In genomic region chr12:10101042-10101579, GRCh38 we compare ENCODE assay signal across 13 cellular contexts. TPM values are rescaled to one million over a fixed set of nuclear protein-coding genes. Genes with fewer than 3 reads are reported as not detected.
DNase-seq lines count a peak whose midpoint lies in the region; ATAC-seq and TF ChIP-seq lines count a peak whose summit lies in the region.
"Had no signal": no experiment of that assay in that cellular context is flagged by ENCODE, and none has a peak within 500 bp of the region (broad histone marks: within the 10 kb centered on the region; RNA-seq: fewer than 3 reads in every experiment).

No MANE protein-coding gene starts in this region.

- H3K9me3 ChIP-seq in left lung (no peaks in the 10 kb centered on the region), upper lobe of right lung (no peaks in the 10 kb centered on the region), Caco-2 (no peaks in the 10 kb centered on the region)
- H3K9me3 ChIP-seq: colonic mucosa had no signal

- peaks cover 35% of the 10 kb centered on the region for H3K36me3 Mint-ChIP-seq in dendritic cell treated with granulocyte-macrophage colony-stimulating factor and Interleukin-4, amounts not matched to agents 40 ng/mL and 50 ng/mL, for 4 days (ENCODE audit: low read depth)
- no peaks in the 10 kb centered on the region for H3K36me3 Mint-ChIP-seq in Caco-2 (ENCODE audit: insufficient read depth, unreplicated experiment)

- TF ChIP-seq CTCF in left lung (IDR thresholded peaks at IDR 0.05) (no peak), upper lobe of right lung (IDR thresholded peaks at IDR 0.05) (no peak), Caco-2 (IDR thresholded peaks at IDR 0.05; ENCODE audit: insufficient read depth in 1 of 2, low read depth in 1 of 2, low read length in 1 of 2, severe bottlenecking in 1 of 2, unreplicated experiment in 1 of 2) (no peak)

- H3K4me3 ChIP-seq in left lung (no peak overlapping the region), upper lobe of right lung (no peak overlapping the region), Caco-2 (ENCODE audit: low read depth, low read length) (no peak overlapping the region)
- H3K4me3 ChIP-seq: colonic mucosa had no signal

- no TSS peak for BruUV-seq in Caco-2 (replicated peaks; lab: Mats Ljungman, UMichigan)

- peaks cover 49% of the 10 kb centered on the region for H3K4me1 Mint-ChIP-seq in dendritic cell treated with granulocyte-macrophage colony-stimulating factor and Interleukin-4, amounts not matched to agents 40 ng/mL and 50 ng/mL, for 4 days (ENCODE audit: low read depth)
- no peaks in the 10 kb centered on the region for H3K4me1 Mint-ChIP-seq in Caco-2 (ENCODE audit: low read depth, unreplicated experiment)

- peaks cover 6 to 23% of the 10 kb centered on the region in 2 donors for H3K4me1 ChIP-seq in left lung
- peaks cover 12% of the 10 kb centered on the region for H3K4me1 ChIP-seq in upper lobe of right lung
- no peaks in the 10 kb centered on the region for H3K4me1 ChIP-seq in Caco-2
- H3K4me1 ChIP-seq: colonic mucosa had no signal

- H3K36me3 ChIP-seq in left lung, result no peaks in the 10 kb centered on the region
- no peaks in the 10 kb centered on the region for H3K36me3 ChIP-seq in upper lobe of right lung
- H3K36me3 ChIP-seq in Caco-2 (ENCODE audit: control insufficient read depth, insufficient read depth, low read length), result no peaks in the 10 kb centered on the region
- H3K36me3 ChIP-seq: colonic mucosa had no signal

- H3K4me3 Mint-ChIP-seq in dendritic cell treated with granulocyte-macrophage colony-stimulating factor and Interleukin-4, amounts not matched to agents 40 ng/mL and 50 ng/mL, for 4 days, result no peak overlapping the region
- no peak overlapping the region for H3K4me3 Mint-ChIP-seq in Caco-2 (ENCODE audit: unreplicated experiment)
- H3K4me3 Mint-ChIP-seq: activated T-cell treated with anti-CD3 and anti-CD28 coated beads, Interleukin-2, amount 50 U/mL, for 4 hours had no signal

- H3K27ac ChIP-seq in left lung, result no peak overlapping the region
- H3K27ac ChIP-seq in upper lobe of right lung, result peak overlapping the region; percentile 6
- H3K27ac ChIP-seq: 22Rv1, colonic mucosa, KMS-11 had no signal

- peaks cover 9% of the 10 kb centered on the region for H3K9me3 Mint-ChIP-seq in dendritic cell treated with granulocyte-macrophage colony-stimulating factor and Interleukin-4, amounts not matched to agents 40 ng/mL and 50 ng/mL, for 4 days
- peaks cover 11% of the 10 kb centered on the region for H3K9me3 Mint-ChIP-seq in Caco-2 (ENCODE audit: unreplicated experiment)

- peak; percentile 42 for ATAC-seq in left lung
- ATAC-seq in upper lobe of right lung, result peak; percentile 31
- ATAC-seq: activated T-cell treated with anti-CD3 and anti-CD28 coated beads, Interleukin-2, amount 50 U/mL, for 4 hours had no signal

- peak overlapping the region; percentile 83 for H3K27ac Mint-ChIP-seq in dendritic cell treated with granulocyte-macrophage colony-stimulating factor and Interleukin-4, amounts not matched to agents 40 ng/mL and 50 ng/mL, for 4 days
- no peak overlapping the region for H3K27ac Mint-ChIP-seq in Caco-2 (ENCODE audit: unreplicated experiment)

- intact Hi-C loops in dendritic cell treated with granulocyte-macrophage colony-stimulating factor and Interleukin-4, amounts not matched to agents 40 ng/mL and 50 ng/mL, for 4 days (cut with micrococcal nuclease), result no loop called here
- intact Hi-C loops in left lung (cut with DNase I) (no loop called here), upper lobe of right lung (cut with DNase I) (no loop called here), Caco-2 (cut with micrococcal nuclease; ENCODE audit: unreplicated experiment) (no loop called here)

- DNase-seq in NCI-H446 treated with DMSO at 0.1 percent for 48 hours (lab: John Stamatoyannopoulos, UW) (peak; percentile 31), NCI-H446 (lab: John Stamatoyannopoulos, UW) (no peak), left lung (no peak), upper lobe of right lung (no peak), Caco-2 (no peak), NCI-H345 treated with DMSO at 0.1 percent for 48 hours (lab: John Stamatoyannopoulos, UW; ENCODE audit: unreplicated experiment) (no peak)
- no peak for DNase-seq in effector CD8-positive, alpha-beta T cell (lab: John Stamatoyannopoulos, UW)
- DNase-seq: activated T-cell treated with anti-CD3 and anti-CD28 coated beads, Interleukin-2, amount 50 U/mL, for 4 hours; colonic mucosa; NCI-H524 treated with DMSO at 0.1 percent for 48 hours had no signal

- H3K27me3 ChIP-seq in left lung (no peaks in the 10 kb centered on the region), upper lobe of right lung (no peaks in the 10 kb centered on the region), Caco-2 (replicated peaks; ENCODE audit: control insufficient read depth, insufficient read depth, low read length) (no peaks in the 10 kb centered on the region)
- H3K27me3 ChIP-seq: colonic mucosa had no signal

- no peaks in the 10 kb centered on the region for H3K27me3 Mint-ChIP-seq in dendritic cell treated with granulocyte-macrophage colony-stimulating factor and Interleukin-4, amounts not matched to agents 40 ng/mL and 50 ng/mL, for 4 days
- H3K27me3 Mint-ChIP-seq in Caco-2 (ENCODE audit: insufficient read depth, unreplicated experiment), result peaks cover 8% of the 10 kb centered on the region

- CTCF ChIA-PET in Caco-2 (lab: Charles Lee), result interaction anchor here (1.0 kb wide), 1 partner anchor 91 kb away, joined by 3 read pairs; no protein-coding TSS in a partner anchor

- POLR2A ChIA-PET in Caco-2 (lab: Charles Lee), result no interaction called here

RNA-seq across cellular contexts. Expression of gene CLEC1A, which starts 2.3 kb away (rescaled TPM):
- total RNA-seq in left lung, result 10 to 100 TPM in 1 of 2 donors, 1 to 10 TPM in 1; 8.9 to 11.0 TPM
- 15.0 TPM for total RNA-seq in upper lobe of right lung
- not detected in 2 replicates for total RNA-seq in Caco-2 (2022)
- total RNA-seq: activated T-cell treated with anti-CD3 and anti-CD28 coated beads, Interleukin-2, amount 50 U/mL, for 4 hours had no signal

RNA-seq across cellular contexts. Expression of gene CLEC7A, which starts 28.9 kb away (rescaled TPM):
- total RNA-seq in left lung, result 10 to 100 TPM; 25.4 to 75.7 TPM
- 51.1 TPM for total RNA-seq in upper lobe of right lung
- not detected in 2 replicates for total RNA-seq in Caco-2 (2022)

Comparison
In these comparisons a context has a peak if more than half of its experiments do, and no peak if none do; other contexts are left out.
1. RNA of gene CLEC7A, which starts 28.9 kb away (total RNA-seq): 25.4 to 75.7 TPM in left lung and 51.1 TPM in upper lobe of right lung (single experiment); not detected in Caco-2; every median in the first group is over 10 times any median in the second.